ENCODE assay signal across 8 cellular contexts in the genomic region with DNA sequence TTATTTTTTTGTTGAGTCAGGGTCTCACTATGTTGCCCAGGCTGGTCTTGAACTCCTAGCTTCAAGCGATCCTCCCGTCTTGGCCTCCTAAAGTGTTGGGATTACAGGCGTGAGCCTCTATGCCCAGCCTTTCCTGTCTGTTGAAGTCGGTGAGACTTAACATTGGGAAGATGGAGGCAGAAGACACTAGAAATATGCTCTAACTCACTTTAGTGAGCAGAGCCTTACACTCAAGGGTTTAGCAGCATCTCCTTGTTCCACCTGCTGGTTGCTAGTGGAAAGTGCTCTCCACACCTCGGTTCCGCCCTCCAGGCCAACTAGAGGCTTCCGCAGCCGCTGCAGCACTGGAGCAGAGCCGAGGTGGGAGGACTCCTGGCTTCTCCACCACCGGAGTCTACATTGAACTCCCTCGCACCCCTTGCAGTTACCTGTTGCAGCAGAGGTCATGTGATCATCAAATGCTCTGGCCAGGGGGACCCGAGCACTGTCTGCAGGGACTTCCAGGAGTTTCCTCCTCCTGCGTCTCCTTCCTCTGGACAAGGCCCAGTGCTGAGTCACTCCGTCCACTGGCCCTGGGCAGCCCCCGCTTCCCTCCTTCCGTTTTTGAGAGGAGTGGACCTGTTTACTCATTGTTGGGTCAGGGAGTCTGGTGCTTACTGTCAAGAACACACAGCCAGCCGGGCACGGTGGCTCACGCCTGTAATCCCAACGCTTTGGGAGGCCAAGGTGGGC. TPM values are rescaled to one million over a fixed set of nuclear protein-coding genes. Genes with fewer than 3 reads are reported as not detected.
DNase-seq lines count a peak whose midpoint lies in the region; ATAC-seq, FAIRE-seq and TF ChIP-seq lines count a peak whose summit lies in the region.

No MANE protein-coding gene starts in this region.

- ATAC-seq in GM18511 (IDR thresholded peaks at IDR 0.05; ENCODE audit: unreplicated experiment), result peak; percentile 92
- ATAC-seq in HG03103 (IDR thresholded peaks at IDR 0.05; ENCODE audit: low read depth, unreplicated experiment), result peak; percentile 79
- ATAC-seq in mucosa of descending colon, result peak; percentile 94

- intact Hi-C loops in mucosa of descending colon (cut with DNase I, micrococcal nuclease), result no loop called here

- peak overlapping the region; percentile 47; the same call in 1 of the 2 replicates for H2AFZ ChIP-seq in H1 (ENCODE audit: low read length)

- no peak overlapping the region for H3K9ac ChIP-seq in H1 (replicated peaks in 1 of 4; ENCODE audit: extremely low read depth in 1 of 4, low read depth in 3 of 4, low read length in 3 of 4)

- H3K56ac ChIP-seq in H1 (replicated peaks; ENCODE audit: insufficient read length, low read depth, low read length), result no peak overlapping the region

- H3K36me3 ChIP-seq in H1 (ENCODE audit: control insufficient read depth in 2 of 4, insufficient read depth in 4 of 4, low read length in 3 of 4), result no peaks in the 10 kb centered on the region
- no peaks in the 10 kb centered on the region for H3K36me3 ChIP-seq in mucosa of descending colon (ENCODE audit: low read depth)

- peak; percentile 83 for FAIRE-seq in H1 (lab: Jason Lieb, UNC)

- no peak overlapping the region for H2BK20ac ChIP-seq in H1 (ENCODE audit: low read length)

- TF ChIP-seq CTCF in AG04449 (IDR thresholded peaks at IDR 0.05; ENCODE audit: insufficient read depth, low read length, missing control alignments) (peak; percentile 63), H1 (IDR thresholded peaks at IDR 0.05; ENCODE audit: control extremely low read depth in 1 of 3, insufficient read depth in 1 of 3, low read depth in 1 of 3, low read length in 3 of 3) (peak; percentile 81 to 97 (median 94)), mucosa of descending colon (IDR thresholded peaks at IDR 0.05) (peak; percentile 61)

- no peaks in the 10 kb centered on the region for H3K9me3 ChIP-seq in H1 (ENCODE audit: insufficient read depth in 2 of 2, low read depth in 1 of 2, low read length in 1 of 2)
- no peaks in the 10 kb centered on the region for H3K9me3 ChIP-seq in mucosa of descending colon

- 0 out of 2 replicates have a peak overlapping the region, but pooled peaks have one; percentile 10 for H3K18ac ChIP-seq in H1 (ENCODE audit: extremely low read depth, low read length)

- no peak overlapping the region for H3K4me2 ChIP-seq in H1 (ENCODE audit: insufficient read depth in 1 of 2, low read depth in 2 of 2, low read length in 2 of 2)

- no peaks in the 10 kb centered on the region for H3K79me1 ChIP-seq in H1 (ENCODE audit: low read depth, low read length)

- peak; percentile 78 to 79 for TF ChIP-seq RAD21 in H1 (IDR thresholded peaks at IDR 0.05 in 1 of 2, conservative IDR thresholded peaks at IDR 0.05 in 1 of 2; ENCODE audit: low read depth in 2 of 2, low read length in 2 of 2)

- no peak overlapping the region for H2BK12ac ChIP-seq in H1 (ENCODE audit: low read depth, low read length)

- no peak overlapping the region for H3K27ac ChIP-seq in H1 (ENCODE audit: low read depth, low read length)

- H3K79me2 ChIP-seq in H1 (ENCODE audit: control insufficient read depth in 1 of 2, insufficient read depth in 2 of 2, low read length in 2 of 2), result no peaks in the 10 kb centered on the region

- H4K8ac ChIP-seq in H1 (ENCODE audit: extremely low read depth, insufficient read depth, low read length), result no peak overlapping the region

- peak overlapping the region; percentile 44 for H4K91ac ChIP-seq in H1 (replicated peaks; ENCODE audit: insufficient read length, low read length)

- no peak overlapping the region for H3K23ac ChIP-seq in H1 (ENCODE audit: insufficient read length)

- no peak overlapping the region for H2AK5ac ChIP-seq in H1 (ENCODE audit: low read depth, low read length)

- H4K20me1 ChIP-seq in H1 (replicated peaks in 1 of 2; ENCODE audit: control insufficient read depth in 1 of 2, insufficient read depth in 2 of 2, low read length in 2 of 2), result no peaks in the 10 kb centered on the region

- no peak for TF ChIP-seq EP300 in H1 (IDR thresholded peaks at IDR 0.05; ENCODE audit: borderline replicate concordance in 1 of 2, low read depth in 2 of 2, low read length in 2 of 2)

- H4K5ac ChIP-seq in H1 (ENCODE audit: insufficient read length, low read depth, low read length), result no peak overlapping the region

- no peak overlapping the region for H3K4ac ChIP-seq in H1 (replicated peaks; ENCODE audit: insufficient read length, low read depth, low read length)

- no peak for DNase-seq in AG04449 (ENCODE audit: low read depth, low spot score)
- DNase-seq in NCI-H82 (lab: John Stamatoyannopoulos, UW), result peak; percentile 88
- peak; percentile 44 to 50 for DNase-seq in activated CD8-positive, alpha-beta memory T cell treated with anti-CD3 and anti-CD28 coated beads for 1 hour (ENCODE audit: extremely low read depth in 1 of 2, low read depth in 1 of 2)
- peak; percentile 69 to 78 for DNase-seq in H1 (ENCODE audit: low read depth in 1 of 2, low spot score in 2 of 2)
- DNase-seq in mucosa of descending colon, result peak; percentile 76 to 81 (median 77)
- peak; percentile 65 for DNase-seq in stimulated activated CD8-positive, alpha-beta memory T cell treated with anti-CD3 and anti-CD28 coated beads, Interleukin-4, amount 100 ng/mL, for 24 hours (ENCODE audit: low read depth)

- 67% methylated on average over 20 of the region's 20 CpGs; no CpG with 5 or more reads in 1 of the 2 experiments for WGBS in H1 (ENCODE audit: extremely low coverage in 1 of 2, insufficient coverage in 1 of 2, insufficient read length in 1 of 2, insufficient replicate concordance in 2 of 2, low coverage in 1 of 2, low lambda C conversion rate in 2 of 2, missing lambda C conversion rate in 1 of 2), 2 experiments

- H2BK5ac ChIP-seq in H1 (ENCODE audit: low read depth, low read length), result no peak overlapping the region

- CTCF ChIA-PET in AG04449 (lab: Yijun Ruan, JAX) (interaction anchor here (0.7 to 1.2 kb wide), 3 partner anchors 14 to 248 kb away, joined by 3 to 5 read pairs (median 3); a partner anchor contains a TSS), H1 (lab: Charles Lee; ENCODE audit: partially characterized antibody) (interaction anchor here (0.7 to 1.7 kb wide), 11 partner anchors 9 to 698 kb away, joined by 3 to 7 read pairs (median 3); a partner anchor contains a TSS)

- H3K4me3 ChIP-seq in AG04449 (ENCODE audit: low read depth, low read length) (no peak overlapping the region), H1 (ENCODE audit: extremely low read depth in 1 of 4, insufficient read depth in 2 of 4, low read depth in 3 of 4, low read length in 4 of 4) (no peak overlapping the region), mucosa of descending colon (no peak overlapping the region)

- H2BK15ac ChIP-seq in H1 (ENCODE audit: low read length), result no peak overlapping the region; the same call in 1 of the 2 replicates

- no peaks in the 10 kb centered on the region; a peak in 1 of 7 replicates for H3K27me3 ChIP-seq in H1 (replicated peaks in 1 of 4; ENCODE audit: control insufficient read depth in 3 of 4, extremely low read depth in 1 of 4, insufficient read depth in 3 of 4, low read length in 3 of 4)

- no peak for TF ChIP-seq POLR2A in H1 (IDR thresholded peaks at IDR 0.05; ENCODE audit: control extremely low read depth in 1 of 2, low read depth in 2 of 2, low read length in 2 of 2)

- no peak overlapping the region for H3K14ac ChIP-seq in H1 (ENCODE audit: insufficient read length)

- H3K4me1 ChIP-seq in H1 (replicated peaks in 1 of 4; ENCODE audit: control insufficient read depth in 3 of 4, insufficient read depth in 4 of 4, low read length in 3 of 4) (peaks cover 0 to 3% (median 0%) of the 10 kb centered on the region in 4 experiments; a peak in 1 of 7 replicates), mucosa of descending colon (ENCODE audit: low read depth) (peaks cover 3% of the 10 kb centered on the region)

- H2BK120ac ChIP-seq in H1 (replicated peaks; ENCODE audit: low read depth, low read length), result no peak overlapping the region

- H3K23me2 ChIP-seq in H1 (ENCODE audit: low read depth, low read length), result no peaks in the 10 kb centered on the region

- POLR2A ChIA-PET in AG04449 (lab: Yijun Ruan, JAX), result no interaction called here
- POLR2A ChIA-PET in H1 (lab: Charles Lee; ENCODE audit: partially characterized antibody), result interaction anchor here (0.9 to 1.3 kb wide), 3 partner anchors 11 to 148 kb away, joined by 3 read pairs; no protein-coding TSS in a partner anchor

TF ChIP-seq in H1, 55 proteins besides CTCF, POLR2A, EP300 and RAD21 (continues in another document):
- TF ChIP-seq, protein P1, sequence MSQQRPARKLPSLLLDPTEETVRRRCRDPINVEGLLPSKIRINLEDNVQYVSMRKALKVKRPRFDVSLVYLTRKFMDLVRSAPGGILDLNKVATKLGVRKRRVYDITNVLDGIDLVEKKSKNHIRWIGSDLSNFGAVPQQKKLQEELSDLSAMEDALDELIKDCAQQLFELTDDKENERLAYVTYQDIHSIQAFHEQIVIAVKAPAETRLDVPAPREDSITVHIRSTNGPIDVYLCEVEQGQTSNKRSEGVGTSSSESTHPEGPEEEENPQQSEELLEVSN (IDR thresholded peaks at IDR 0.05), result no peak
- TF ChIP-seq KDM1A (IDR thresholded peaks at IDR 0.05; ENCODE audit: borderline replicate concordance, low read length) (peak; percentile 63; the same call in 1 of the 2 replicates), CHD2 (IDR thresholded peaks at IDR 0.05; ENCODE audit: low read length) (no peak)

RNA-seq across cellular contexts. Expression of a gene that starts 9.4 kb away (rescaled TPM):
- total RNA-seq in H1 (2021; fragmentation: NEBNext Ultra II Directional; extraction: Animal tissue kit (Norgen Biotek cat#: 25700)), result 5.6 and 5.8 TPM in 2 replicates
- polyA plus RNA-seq in H1 (2011; rRNA removed), result 10.5 and 11.2 TPM in 2 replicates
- 8.0 TPM for polyA plus RNA-seq in H1 (2011; cell fraction: cytosol; rRNA removed)
- polyA plus RNA-seq in H1 (2011; cell fraction: nucleus; rRNA removed), result 5.7 TPM
- 7.3 to 9.5 TPM (median 7.9 TPM) in 4 replicates for polyA plus RNA-seq in H1 (2012, experiment 1 of 2)
- polyA plus RNA-seq in H1 (2012, experiment 2 of 2), result 7.0 TPM
- 14.1 TPM for polyA plus RNA-seq in H1 (2013, experiment 1 of 2)
- polyA plus RNA-seq in H1 (2013, experiment 2 of 2), result 14.7 TPM
- 3.7 and 6.0 TPM in 2 replicates for polyA minus RNA-seq in H1 (2011; rRNA and poly(A)+ RNA removed)
- polyA minus RNA-seq in H1 (2011; cell fraction: cytosol; rRNA and poly(A)+ RNA removed), result 2.9 TPM
- 3.0 TPM for polyA minus RNA-seq in H1 (2011; cell fraction: nucleus; rRNA and poly(A)+ RNA removed)
- total RNA-seq in mucosa of descending colon, result 1 to 10 TPM; 1.6 to 5.6 (median 3.5) TPM

RNA-seq across cellular contexts. Expression of a gene that starts 44.4 kb away (rescaled TPM):
- total RNA-seq in H1 (2021; fragmentation: NEBNext Ultra II Directional; extraction: Animal tissue kit (Norgen Biotek cat#: 25700)), result 335 and 350 TPM in 2 replicates
- polyA plus RNA-seq in H1 (2011; rRNA removed), result 109 and 193 TPM in 2 replicates
- polyA plus RNA-seq in H1 (2011; cell fraction: cytosol; rRNA removed), result 216 TPM
- 71.9 TPM for polyA plus RNA-seq in H1 (2011; cell fraction: nucleus; rRNA removed)
- polyA plus RNA-seq in H1 (2012, experiment 1 of 2), result 227 to 289 TPM (median 267 TPM) in 4 replicates
- polyA plus RNA-seq in H1 (2012, experiment 2 of 2), result 41.5 TPM
- 220 TPM for polyA plus RNA-seq in H1 (2013, experiment 1 of 2)
- 229 TPM for polyA plus RNA-seq in H1 (2013, experiment 2 of 2)
- 220 and 313 TPM in 2 replicates for polyA minus RNA-seq in H1 (2011; rRNA and poly(A)+ RNA removed)
- 137 TPM for polyA minus RNA-seq in H1 (2011; cell fraction: cytosol; rRNA and poly(A)+ RNA removed)
- polyA minus RNA-seq in H1 (2011; cell fraction: nucleus; rRNA and poly(A)+ RNA removed), result 129 TPM
- total RNA-seq in mucosa of descending colon, result 100 to 1,000 TPM; 145 to 171 (median 161) TPM
